In genomic region chr1:200368556-200368955, GRCh38 we compare ENCODE assay signal across 21 cellular contexts. TPM values are rescaled to one million over a fixed set of nuclear protein-coding genes. Genes with fewer than 3 reads are reported as not detected.
DNase-seq lines count a peak whose midpoint lies in the region; FAIRE-seq and TF ChIP-seq lines count a peak whose summit lies in the region.
"Had no signal": no experiment of that assay in that cellular context is flagged by ENCODE, and none has a peak within 500 bp of the region (broad histone marks: within the 10 kb centered on the region; RNA-seq: fewer than 3 reads in every experiment).

No MANE protein-coding gene starts in this region.

- H3K27me3 ChIP-seq in SJSA1 (replicated peaks) (no peaks in the 10 kb centered on the region), endodermal cell (ENCODE audit: control insufficient read depth, insufficient read depth, low read length, poor library complexity, severe bottlenecking) (no peaks in the 10 kb centered on the region), smooth muscle cell (ENCODE audit: low read depth) (no peaks in the 10 kb centered on the region), small intestine (ENCODE audit: control insufficient read depth in 2 of 2, insufficient read depth in 2 of 2, low read length in 2 of 2) (no peaks in the 10 kb centered on the region)
- H3K27me3 ChIP-seq: heart left ventricle, tibial nerve had no signal

- peak overlapping the region; percentile 31; the same call in 1 of the 2 replicates for H3K27ac ChIP-seq in SJSA1
- peak overlapping the region; percentile 73 for H3K27ac ChIP-seq in endodermal cell (ENCODE audit: low read depth, low read length)
- peak overlapping the region; percentile 89 for H3K27ac ChIP-seq in smooth muscle cell (ENCODE audit: low read depth)
- H3K27ac ChIP-seq in small intestine (ENCODE audit: low read depth in 1 of 2, low read length in 1 of 2) = no peak overlapping the region
- H3K27ac ChIP-seq: tibial nerve had no signal

- H3K36me3 Mint-ChIP-seq in HFFc6 (ENCODE audit: low read depth) = peaks cover 15% of the 10 kb centered on the region
- H3K36me3 Mint-ChIP-seq in endodermal cell (ENCODE audit: low read depth) = peaks cover 18% of the 10 kb centered on the region

- H3K4me2 ChIP-seq in smooth muscle cell = peak overlapping the region; percentile 32

- H3K4me1 Mint-ChIP-seq in HFFc6 (ENCODE audit: low read depth) (peaks cover 30% of the 10 kb centered on the region), endodermal cell (peaks cover 67% of the 10 kb centered on the region)

- H3K4me3 Mint-ChIP-seq in HFFc6 = peak overlapping the region; percentile 40
- no peak overlapping the region for H3K4me3 Mint-ChIP-seq in endodermal cell
- H3K4me3 Mint-ChIP-seq: activated CD4-positive, alpha-beta memory T cell treated with anti-CD3 and anti-CD28 coated beads for 36 hours; CD8-positive, alpha-beta T cell; stimulated activated naive CD8-positive, alpha-beta T cell treated with anti-CD3 and anti-CD28 coated beads, Interleukin-15, Interleukin-2, amounts not matched to agents 100 ng/mL and 50 ng/mL, for 24 hours had no signal

- FAIRE-seq in small intestine (lab: Jason Lieb, UNC) = no peak

- H3K36me3 ChIP-seq in SJSA1 (no peaks in the 10 kb centered on the region), endodermal cell (ENCODE audit: control insufficient read depth, insufficient read depth, low read length) (no peaks in the 10 kb centered on the region), smooth muscle cell (ENCODE audit: low read depth) (no peaks in the 10 kb centered on the region), small intestine (ENCODE audit: control insufficient read depth in 2 of 2, insufficient read depth in 2 of 2, low read length in 2 of 2) (no peaks in the 10 kb centered on the region)
- H3K36me3 ChIP-seq: heart left ventricle, tibial nerve had no signal

- H3K9me3 ChIP-seq in SJSA1 (replicated peaks) (no peaks in the 10 kb centered on the region), endodermal cell (ENCODE audit: control insufficient read depth, low read length) (no peaks in the 10 kb centered on the region), smooth muscle cell (replicated peaks; ENCODE audit: low read depth) (no peaks in the 10 kb centered on the region), small intestine (ENCODE audit: control insufficient read depth, low read depth) (no peaks in the 10 kb centered on the region)
- H3K9me3 ChIP-seq: heart left ventricle, tibial nerve had no signal

- peaks cover 2% of the 10 kb centered on the region; the same call in 1 of the 2 replicates for H3K27me3 Mint-ChIP-seq in HFFc6 (ENCODE audit: insufficient read depth)
- no peaks in the 10 kb centered on the region for H3K27me3 Mint-ChIP-seq in endodermal cell (ENCODE audit: insufficient read depth)
- H3K27me3 Mint-ChIP-seq: activated CD4-positive, alpha-beta memory T cell treated with anti-CD3 and anti-CD28 coated beads for 36 hours; stimulated activated naive CD8-positive, alpha-beta T cell treated with anti-CD3 and anti-CD28 coated beads, Interleukin-15, Interleukin-2, amounts not matched to agents 100 ng/mL and 50 ng/mL, for 24 hours had no signal

- H3K4me3 ChIP-seq in SJSA1 (no peak overlapping the region), endodermal cell (ENCODE audit: low read length) (no peak overlapping the region), smooth muscle cell (no peak overlapping the region), small intestine (ENCODE audit: low read depth in 1 of 2, low read length in 2 of 2) (no peak overlapping the region)
- H3K4me3 ChIP-seq: heart left ventricle, tibial nerve had no signal

- H3K9me3 Mint-ChIP-seq in HFFc6 = no peaks in the 10 kb centered on the region
- H3K9me3 Mint-ChIP-seq in endodermal cell = no peaks in the 10 kb centered on the region
- H3K9me3 Mint-ChIP-seq: activated CD4-positive, alpha-beta memory T cell treated with anti-CD3 and anti-CD28 coated beads for 36 hours; activated T-helper 2 cell treated with anti-CD3 and anti-CD28 coated beads, Interferon-gamma antibody, Interleukin-2, Interleukin-4, amounts not matched to agents 10 μg/mL and 5 μg/mL and 100 μg/mL, durations not matched to agents 14 hours and 24 hours and 36 hours; CD8-positive, alpha-beta T cell; stimulated activated naive CD8-positive, alpha-beta T cell treated with anti-CD3 and anti-CD28 coated beads, Interleukin-15, Interleukin-2, amounts not matched to agents 100 ng/mL and 50 ng/mL, for 24 hours had no signal

- peaks cover 79% of the 10 kb centered on the region for H3K4me1 ChIP-seq in SJSA1 (replicated peaks)
- H3K4me1 ChIP-seq in endodermal cell (ENCODE audit: control insufficient read depth, insufficient read depth, low read length) = peaks cover 27% of the 10 kb centered on the region
- H3K4me1 ChIP-seq in smooth muscle cell (ENCODE audit: low read depth) = peaks cover 57% of the 10 kb centered on the region
- H3K4me1 ChIP-seq in small intestine (ENCODE audit: control insufficient read depth in 2 of 2, insufficient read depth in 1 of 2, low read depth in 1 of 2, low read length in 1 of 2) = no peaks in the 10 kb centered on the region

- H3K27ac Mint-ChIP-seq in HFFc6 (peak overlapping the region; percentile 85), endodermal cell (peak overlapping the region; percentile 91)
- H3K27ac Mint-ChIP-seq: activated CD4-positive, alpha-beta memory T cell treated with anti-CD3 and anti-CD28 coated beads for 36 hours; activated T-helper 2 cell treated with anti-CD3 and anti-CD28 coated beads, Interferon-gamma antibody, Interleukin-2, Interleukin-4, amounts not matched to agents 10 μg/mL and 5 μg/mL and 100 μg/mL, durations not matched to agents 14 hours and 24 hours and 36 hours; CD8-positive, alpha-beta T cell; stimulated activated naive CD8-positive, alpha-beta T cell treated with anti-CD3 and anti-CD28 coated beads, Interleukin-15, Interleukin-2, amounts not matched to agents 100 ng/mL and 50 ng/mL, for 24 hours had no signal

- no peaks in the 10 kb centered on the region for H4K20me1 ChIP-seq in smooth muscle cell (ENCODE audit: low read depth)

- TF ChIP-seq CTCF in HFFc6 (IDR thresholded peaks at IDR 0.05) = no peak
- no peak for TF ChIP-seq CTCF in endodermal cell (conservative IDR thresholded peaks at IDR 0.05)
- TF ChIP-seq CTCF in smooth muscle cell (IDR thresholded peaks at IDR 0.05; ENCODE audit: borderline replicate concordance, insufficient read depth, poor library complexity, severe bottlenecking) = no peak

- WGBS in endodermal cell (ENCODE audit: insufficient coverage in 1 of 2, insufficient read length in 1 of 2), 2 experiments = 48 to 68% methylated on average over 5 to 6 of the region's 6 CpGs
- WGBS in smooth muscle cell (ENCODE audit: low lambda C conversion rate) = 87% methylated on average over 6 of the region's 6 CpGs
- WGBS in small intestine, 3 donors = 89 to 97% (median 95%) methylated on average over 6 of the region's 6 CpGs

- H3F3A ChIP-seq in smooth muscle cell (ENCODE audit: low read depth) = peaks cover 13% of the 10 kb centered on the region

- H2AFZ ChIP-seq in smooth muscle cell (ENCODE audit: low read depth) = no peak overlapping the region

- no peaks in the 10 kb centered on the region for H3K79me2 ChIP-seq in smooth muscle cell (ENCODE audit: low read depth)

- H3K9ac ChIP-seq in endodermal cell (ENCODE audit: extremely low read depth, low read length, poor library complexity, severe bottlenecking) (peak overlapping the region; percentile 74), smooth muscle cell (ENCODE audit: low read depth) (peak overlapping the region; percentile 49)

- no peak for DNase-seq in HFFc6
- no peak for DNase-seq in SJSA1 (ENCODE audit: low read depth in 1 of 2, low spot score in 2 of 2)
- DNase-seq in endodermal cell = peak; percentile 57
- no peak for DNase-seq in smooth muscle cell (lab: John Stamatoyannopoulos, UW; ENCODE audit: unreplicated experiment)
- no peak for DNase-seq in small intestine
- no peak for DNase-seq in cerebellum (ENCODE audit: low spot score)
- DNase-seq in NCI-H1092 (lab: John Stamatoyannopoulos, UW) = no peak
- DNase-seq: activated CD4-positive, alpha-beta memory T cell treated with anti-CD3 and anti-CD28 coated beads for 36 hours; CD8-positive, alpha-beta T cell; DMS153; effector CD8-positive, alpha-beta T cell; erythroblast; GOT3; NCI-H1694 treated with DMSO at 0.1 percent for 48 hours; NCI-H526 treated with DMSO at 0.1 percent for 48 hours; stimulated activated CD4-positive, alpha-beta T cell treated with anti-CD3 and anti-CD28 coated beads, Interleukin-15, amount 100 ng/mL, for 24 hours; T1000 had no signal

RNA-seq across cellular contexts. Expression of gene ZNF281, which starts 41.3 kb away (rescaled TPM):
- 10 to 100 TPM; 37.2 to 50.7 (median 43.9) TPM for total RNA-seq in HFFc6 (2021; fragmentation: NEBNext Ultra II Directional; extraction: Animal tissue kit (Norgen Biotek cat#: 25700))
- total RNA-seq in SJSA1 (2014; rRNA removed; shearing (Covaris generic)) = 25.1 and 32.0 TPM in 2 replicates
- total RNA-seq in endodermal cell (10 to 100 TPM; 51.7 to 61.1 TPM), smooth muscle cell (59.4 and 64.4 TPM in 2 replicates), cerebellum (32.2 TPM)
- 35.6 TPM for polyA plus RNA-seq in endodermal cell (2013, experiment 1 of 2)
- 33.7 TPM for polyA plus RNA-seq in endodermal cell (2013, experiment 2 of 2)
- polyA plus RNA-seq in smooth muscle cell (34.4 and 35.0 TPM in 2 replicates), small intestine (1 to 10 TPM; 1.6 to 3.6 (median 3.1) TPM)

Comparison
In these comparisons a context has a peak if more than half of its experiments do, and no peak if none do; other contexts are left out.
1. H3K27ac ChIP-seq: peak in SJSA1 (single experiment), endodermal cell (single experiment) and smooth muscle cell (single experiment); none in small intestine (0 of 2).